22 cellular contexts compared by ENCODE assay signal in the genomic region with DNA sequence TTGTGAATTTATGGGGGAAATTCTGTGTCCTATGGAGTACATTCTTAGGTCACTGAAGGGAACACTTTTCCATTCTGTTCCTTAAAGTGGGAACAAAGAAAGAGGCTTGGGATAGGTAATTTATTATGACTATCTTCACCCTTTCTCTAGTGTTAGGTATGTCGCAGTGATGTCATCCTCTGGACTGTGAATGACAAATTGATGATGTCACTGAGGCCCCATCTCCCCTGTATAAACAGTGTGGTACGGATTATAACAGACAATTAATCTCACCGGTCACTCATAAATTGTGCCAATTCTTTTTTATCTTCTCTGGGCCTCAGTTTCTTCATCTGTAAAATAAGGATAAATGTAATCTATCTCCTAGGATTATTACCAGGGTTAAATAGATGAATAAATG. TPM values are rescaled to one million over a fixed set of nuclear protein-coding genes. Genes with fewer than 3 reads are reported as not detected.
DNase-seq lines count a peak whose midpoint lies in the region; FAIRE-seq and TF ChIP-seq lines count a peak whose summit lies in the region.
"Had no signal": no experiment of that assay in that cellular context is flagged by ENCODE, and none has a peak within 500 bp of the region (broad histone marks: within the 10 kb centered on the region; RNA-seq: fewer than 3 reads in every experiment).

No MANE protein-coding gene starts in this region.

- H3K9ac ChIP-seq in endothelial cell of umbilical vein (replicated peaks; ENCODE audit: extremely low read depth, insufficient read depth, low read length): no peak overlapping the region
- H3K9ac ChIP-seq: BLaER1 had no signal

- no peaks in the 10 kb centered on the region for H3K9me1 ChIP-seq in endothelial cell of umbilical vein (replicated peaks; ENCODE audit: control insufficient read depth, extremely low read depth, insufficient read depth, low read length)

- intact Hi-C loops in endothelial cell of umbilical vein (cut with micrococcal nuclease): no loop called here
- intact Hi-C loops in ovary (cut with DNase I): loop anchor here in 1 of 4 donors (10.0 kb wide), 1 partner anchor 76 kb away; no protein-coding TSS in a partner anchor

- H3K9me3 ChIP-seq in HEK293 (ENCODE audit: control insufficient read depth, insufficient read depth, low read depth, low read length) (no peaks in the 10 kb centered on the region), endothelial cell of umbilical vein (replicated peaks; ENCODE audit: control insufficient read depth, insufficient read depth, low read length) (no peaks in the 10 kb centered on the region), ovary (no peaks in the 10 kb centered on the region)
- H3K9me3 ChIP-seq: BE2C had no signal

- CTCF ChIA-PET in HEK293 (lab: Yijun Ruan, JAX) (no interaction called here), endothelial cell of umbilical vein (lab: Charles Lee) (interaction anchor here (1.1 kb wide), 1 partner anchor 51 kb away, joined by 3 read pairs; no protein-coding TSS in a partner anchor)

- no peak overlapping the region for H2AFZ ChIP-seq in endothelial cell of umbilical vein (ENCODE audit: low read depth, low read length)

- H3K27me3 Mint-ChIP-seq in glutamatergic neuron (ENCODE audit: unreplicated experiment): peaks cover 2% of the 10 kb centered on the region

- H3K4me2 ChIP-seq in endothelial cell of umbilical vein (ENCODE audit: insufficient read depth, low read length): no peak overlapping the region
- H3K4me2 ChIP-seq: BLaER1 had no signal

- H3K9me3 Mint-ChIP-seq in glutamatergic neuron (ENCODE audit: unreplicated experiment): peaks cover 2% of the 10 kb centered on the region
- H3K9me3 Mint-ChIP-seq: CD4-positive, alpha-beta memory T cell; CD8-positive, alpha-beta memory T cell had no signal

- H3K4me3 ChIP-seq in HEK293 (ENCODE audit: low read depth, low read length) (no peak overlapping the region), endothelial cell of umbilical vein (replicated peaks in 1 of 3; ENCODE audit: insufficient read depth in 1 of 3, low read depth in 1 of 3, low read length in 3 of 3) (no peak overlapping the region), ovary (no peak overlapping the region)
- H3K4me3 ChIP-seq: BLaER1 had no signal

- H3K4me1 ChIP-seq in HEK293 (ENCODE audit: control insufficient read depth, insufficient read depth, low read length): no peaks in the 10 kb centered on the region
- H3K4me1 ChIP-seq in endothelial cell of umbilical vein (ENCODE audit: control insufficient read depth, extremely low read depth, insufficient read depth, low read length): peaks cover 2% of the 10 kb centered on the region
- no peaks in the 10 kb centered on the region for H3K4me1 ChIP-seq in ovary (ENCODE audit: insufficient read depth)
- H3K4me1 ChIP-seq: BE2C, BLaER1 had no signal

- H4K20me1 ChIP-seq in endothelial cell of umbilical vein (replicated peaks; ENCODE audit: control insufficient read depth, extremely low read depth, insufficient read depth, low read length): no peaks in the 10 kb centered on the region
- H4K20me1 ChIP-seq: BLaER1 had no signal

- DNase-seq in D721Med (ENCODE audit: insufficient read length, low spot score) (no peak), endothelial cell of umbilical vein (ENCODE audit: low read depth, low spot score) (no peak), glutamatergic neuron (no peak), ovary (no peak)
- DNase-seq: 8988T; ACHN; BE2C; C1 segment of cervical spinal cord; CD4-positive, alpha-beta memory T cell; CD4-positive, CD25-positive, alpha-beta regulatory T cell; CD8-positive, alpha-beta memory T cell; COR-L47; DMS79 treated with DMSO at 0.1 percent for 48 hours; GF-D8 had no signal

- TF ChIP-seq POLR2A in endothelial cell of umbilical vein (IDR thresholded peaks at IDR 0.05; ENCODE audit: low read depth, low read length): no peak
- TF ChIP-seq POLR2A in ovary (IDR thresholded peaks at IDR 0.05): no peak

- H3K27ac ChIP-seq in HEK293 (ENCODE audit: extremely low read depth, low read depth, low read length): no peak overlapping the region
- no peak overlapping the region for H3K27ac ChIP-seq in endothelial cell of umbilical vein (ENCODE audit: insufficient read depth, low read depth, low read length)
- no peak overlapping the region for H3K27ac ChIP-seq in ovary
- H3K27ac ChIP-seq: BLaER1 had no signal

- no peaks in the 10 kb centered on the region for H3K4me1 Mint-ChIP-seq in glutamatergic neuron (ENCODE audit: low read depth, unreplicated experiment)
- H3K4me1 Mint-ChIP-seq: CD14-positive monocyte; CD4-positive, alpha-beta memory T cell had no signal

- H3K27ac Mint-ChIP-seq in glutamatergic neuron (ENCODE audit: unreplicated experiment): no peak overlapping the region
- H3K27ac Mint-ChIP-seq: CD14-positive monocyte; CD4-positive, alpha-beta memory T cell; CD4-positive, CD25-positive, alpha-beta regulatory T cell had no signal

- TF ChIP-seq CTCF in D721Med (IDR thresholded peaks at IDR 0.05; ENCODE audit: insufficient read depth, missing control alignments): no peak
- TF ChIP-seq CTCF in HEK293 (tag by site-specific recombination; IDR thresholded peaks at IDR 0.05): no peak
- TF ChIP-seq CTCF in endothelial cell of umbilical vein (IDR thresholded peaks at IDR 0.05; ENCODE audit: extremely low read depth in 1 of 2, insufficient read depth in 1 of 2, low read depth in 1 of 2, low read length in 2 of 2): no peak
- no peak for TF ChIP-seq CTCF in glutamatergic neuron (IDR thresholded peaks at IDR 0.05; ENCODE audit: partially characterized antibody, unreplicated experiment)
- TF ChIP-seq CTCF in ovary (IDR thresholded peaks at IDR 0.05): no peak

- H3K36me3 ChIP-seq in HEK293 (ENCODE audit: control insufficient read depth in 2 of 2, insufficient read depth in 1 of 2, low read length in 2 of 2) (no peaks in the 10 kb centered on the region), endothelial cell of umbilical vein (ENCODE audit: control insufficient read depth in 2 of 2, extremely low read depth in 1 of 2, insufficient read depth in 2 of 2, low read length in 2 of 2) (no peaks in the 10 kb centered on the region), ovary (no peaks in the 10 kb centered on the region)
- H3K36me3 ChIP-seq: BE2C, BLaER1 had no signal

- no peak overlapping the region for H3K4me3 Mint-ChIP-seq in glutamatergic neuron (ENCODE audit: unreplicated experiment)
- H3K4me3 Mint-ChIP-seq: CD14-positive monocyte; CD4-positive, alpha-beta memory T cell; CD4-positive, CD25-positive, alpha-beta regulatory T cell; CD8-positive, alpha-beta memory T cell had no signal

- dilution Hi-C loops in endothelial cell of umbilical vein (cut with MboI; ENCODE audit: extremely low pct_ligation_motif_present, low sequenced_read_pairs): no loop called here

- TF ChIP-seq EP300 in ovary (IDR thresholded peaks at IDR 0.05): no peak

- FAIRE-seq in D721Med (lab: Jason Lieb, UNC): peak; percentile 32
- no peak for FAIRE-seq in endothelial cell of umbilical vein (lab: Jason Lieb, UNC)
- FAIRE-seq: A204.1, G401.6, GM12891, GM19239 had no signal

- POLR2A ChIA-PET in HEK293 (lab: Yijun Ruan, JAX) (no interaction called here), endothelial cell of umbilical vein (lab: Charles Lee) (no interaction called here)

- H3K27me3 ChIP-seq in endothelial cell of umbilical vein (ENCODE audit: control insufficient read depth in 2 of 2, insufficient read depth in 2 of 2, low read length in 2 of 2) (peaks cover 0 to 5% of the 10 kb centered on the region in 2 experiments), ovary (no peaks in the 10 kb centered on the region)
- H3K27me3 ChIP-seq: BE2C, BLaER1 had no signal

- no TSS peak for BruUV-seq in endothelial cell of umbilical vein (replicated peaks; lab: Mats Ljungman, UMichigan)

- H3K36me3 Mint-ChIP-seq in glutamatergic neuron (ENCODE audit: unreplicated experiment): no peaks in the 10 kb centered on the region
- H3K36me3 Mint-ChIP-seq: CD14-positive monocyte; CD4-positive, alpha-beta memory T cell; CD4-positive, CD25-positive, alpha-beta regulatory T cell; CD8-positive, alpha-beta memory T cell had no signal

- H3K79me2 ChIP-seq in endothelial cell of umbilical vein (ENCODE audit: control insufficient read depth, insufficient read depth, low read length): no peaks in the 10 kb centered on the region

- WGBS in ovary, 3 donors: 69 to 89% (median 83%) methylated on average over 3 of the region's 3 CpGs

TF ChIP-seq in HEK293, 187 proteins besides CTCF, POLR2A, EP300 and RAD21 (continues in another document):
- TF ChIP-seq ZNF629 (tag by site-specific recombination; IDR thresholded peaks at IDR 0.05): peak; percentile 54; the same call in 1 of the 2 replicates
- TF ChIP-seq ZBTB21 (tag by site-specific recombination; IDR thresholded peaks at IDR 0.05): peak; percentile 34; the same call in 1 of the 2 replicates

TF ChIP-seq in endothelial cell of umbilical vein, 7 proteins besides CTCF, POLR2A, EP300 and RAD21:
- no peak for TF ChIP-seq FOS (IDR thresholded peaks at IDR 0.05; ENCODE audit: borderline replicate concordance, insufficient read depth, low read length)
- peak; percentile 8 for TF ChIP-seq JUN (IDR thresholded peaks at IDR 0.05; ENCODE audit: borderline replicate concordance, insufficient read depth, insufficient read length, low read depth)
- no peak for TF ChIP-seq GATA2 (IDR thresholded peaks at IDR 0.05; ENCODE audit: insufficient read depth, insufficient read length, low read depth, low read length)

RNA-seq across cellular contexts. Expression of a gene that starts 23.5 kb away (rescaled TPM):
- total RNA-seq in endothelial cell of umbilical vein (0.44 and 2.0 TPM in 2 replicates), glutamatergic neuron (ENCODE audit: unreplicated experiment) (not detected), ovary (under 1 TPM in 6 of 7 donors, not detected in 1; 0.07 to 0.72 (median 0.22) TPM)
- polyA plus RNA-seq in endothelial cell of umbilical vein (1.6 and 2.3 TPM in 2 replicates), ovary (1 to 10 TPM in 1 of 2 donors, under 1 TPM in 1; 0.68 to 1.0 TPM)
- 0.68 and 1.2 TPM in 2 replicates for polyA plus RNA-seq in endothelial cell of umbilical vein (2011; cell fraction: cytosol; rRNA removed)
- polyA plus RNA-seq in endothelial cell of umbilical vein (2011; cell fraction: nucleus; rRNA removed): 5.9 and 8.0 TPM in 2 replicates
- 2.2 and 3.1 TPM in 2 replicates for polyA plus RNA-seq in endothelial cell of umbilical vein (2012)
- 2.9 and 4.8 TPM in 2 replicates for polyA minus RNA-seq in endothelial cell of umbilical vein
- polyA minus RNA-seq in endothelial cell of umbilical vein (2011; cell fraction: cytosol; rRNA and poly(A)+ RNA removed): not detected
- polyA minus RNA-seq in endothelial cell of umbilical vein (2011; cell fraction: nucleus; rRNA and poly(A)+ RNA removed): 6.3 and 11.6 TPM in 2 replicates
- total RNA-seq: CD4-positive, alpha-beta memory T cell; CD4-positive, CD25-positive, alpha-beta regulatory T cell; CD8-positive, alpha-beta memory T cell had no signal
- polyA plus RNA-seq: AG04450; CD14-positive monocyte; CD4-positive, alpha-beta memory T cell; CD4-positive, CD25-positive, alpha-beta regulatory T cell; CD8-positive, alpha-beta memory T cell had no signal
